27 cellular contexts compared by ENCODE assay signal in the genomic region with DNA sequence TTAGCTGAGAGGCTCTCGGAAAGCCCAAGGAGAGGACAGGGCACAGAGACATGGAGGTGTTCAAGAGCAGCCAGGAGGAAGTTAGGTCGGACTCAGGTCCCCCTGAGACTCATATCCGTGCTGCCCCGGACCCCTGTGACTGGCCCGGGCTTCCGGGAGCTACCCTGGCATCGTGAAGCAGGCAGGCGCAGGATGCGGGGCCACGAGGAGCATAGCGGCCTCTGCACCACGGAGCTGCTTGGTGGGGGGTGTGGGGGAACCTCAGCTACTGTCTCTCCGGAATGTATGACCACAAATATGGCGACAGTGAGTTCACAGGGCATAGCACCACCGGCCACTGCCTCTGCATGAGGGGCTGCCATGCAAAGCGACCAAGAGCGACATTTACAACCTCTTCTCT.
"Had no signal": no experiment of that assay in that cellular context is flagged by ENCODE, and none has a peak within 500 bp of the region (broad histone marks: within the 10 kb centered on the region; RNA-seq: fewer than 3 reads in every experiment).

No MANE protein-coding gene starts in this region.

- H3K4me3 Mint-ChIP-seq: naive thymus-derived CD4-positive, alpha-beta T cell; natural killer cell; nephron; stimulated activated effector memory CD8-positive, alpha-beta T cell treated with anti-CD3 and anti-CD28 coated beads, Interleukin-12 subunit alpha, Interleukin-12 subunit beta, amount 100 ng/mL, for 72 hours; stimulated activated naive B cell treated with anti-CD40 and anti-IgM and Interleukin-4, amounts not matched to agents 10 μg/mL and 1 μg/mL and 100 μg/mL, for 72 hours; stimulated activated naive CD8-positive, alpha-beta T cell treated with anti-CD3 and anti-CD28 coated beads, Interleukin-15, Interleukin-2, amounts not matched to agents 100 ng/mL and 50 ng/mL, for 24 hours had no signal

- H3K4me1 ChIP-seq: neural progenitor cell, prostate gland, right lobe of liver had no signal

- H3K27ac ChIP-seq: neural progenitor cell, neutrophil, prostate gland, right lobe of liver, sigmoid colon, stomach, thoracic aorta, thyroid gland, tibial nerve, upper lobe of left lung, vagina had no signal

- ATAC-seq: naive thymus-derived CD4-positive, alpha-beta T cell; natural killer cell; right cardiac atrium; right lobe of liver; stimulated activated effector memory CD8-positive, alpha-beta T cell treated with anti-CD3 and anti-CD28 coated beads, Interleukin-12 subunit alpha, Interleukin-12 subunit beta, amount 100 ng/mL, for 72 hours; stimulated activated naive B cell treated with anti-CD40 and anti-IgM and Interleukin-4, amounts not matched to agents 10 μg/mL and 1 μg/mL and 100 μg/mL, for 72 hours had no signal

- H3K4me1 Mint-ChIP-seq: natural killer cell, nephron had no signal

- H3K9ac ChIP-seq: neural progenitor cell had no signal

- H3K4me3 ChIP-seq: neural progenitor cell, pancreas, prostate gland, right lobe of liver, sigmoid colon, stomach, thoracic aorta, thyroid gland, tibial nerve, upper lobe of left lung, vagina had no signal

- DNase-seq: naive thymus-derived CD4-positive, alpha-beta T cell; natural killer cell; nucleus accumbens; right lobe of liver; sigmoid colon; small intestine; stimulated activated CD4-positive, alpha-beta T cell treated with anti-CD3 and anti-CD28 coated beads, Interleukin-15, amount 100 ng/mL, for 24 hours; stimulated activated CD4-positive, alpha-beta T cell treated with anti-CD3 and anti-CD28 coated beads, Interleukin-2, amount 100 ng/mL, for 24 hours; stimulated activated CD4-positive, alpha-beta T cell treated with anti-CD3 and anti-CD28 coated beads, Interleukin-2, amount 100 ng/mL, for 48 hours; stimulated activated CD4-positive, alpha-beta T cell treated with anti-CD3 and anti-CD28 coated beads, Interleukin-4, amount 100 ng/mL, for 24 hours; stimulated activated naive B cell treated with anti-CD40 and anti-IgM and Interleukin-4, amounts not matched to agents 10 μg/mL and 1 μg/mL and 100 μg/mL, for 72 hours; stimulated activated naive CD4-positive, alpha-beta T cell treated with Interleukin-2 at 50 U/mL for 16 hours; stomach; trophoblast cell had no signal

- H3K27me3 ChIP-seq: pancreas, right lobe of liver, sigmoid colon, stomach, thyroid gland, tibial nerve, upper lobe of left lung, vagina had no signal

- H3K36me3 ChIP-seq: neural progenitor cell, neutrophil, pancreas, prostate gland, right lobe of liver, sigmoid colon, stomach, thoracic aorta, thyroid gland, tibial nerve, upper lobe of left lung, vagina had no signal

- H3K4me2 ChIP-seq: neural progenitor cell had no signal

- H3K27ac Mint-ChIP-seq: naive thymus-derived CD4-positive, alpha-beta T cell; natural killer cell; nephron; neural progenitor cell; stimulated activated effector memory CD8-positive, alpha-beta T cell treated with anti-CD3 and anti-CD28 coated beads, Interleukin-12 subunit alpha, Interleukin-12 subunit beta, amount 100 ng/mL, for 72 hours; stimulated activated naive B cell treated with anti-CD40 and anti-IgM and Interleukin-4, amounts not matched to agents 10 μg/mL and 1 μg/mL and 100 μg/mL, for 72 hours; stimulated activated naive CD8-positive, alpha-beta T cell treated with anti-CD3 and anti-CD28 coated beads, Interleukin-15, Interleukin-2, amounts not matched to agents 100 ng/mL and 50 ng/mL, for 24 hours had no signal

- H3K36me3 Mint-ChIP-seq: naive thymus-derived CD4-positive, alpha-beta T cell; natural killer cell; neural progenitor cell; stimulated activated effector memory CD8-positive, alpha-beta T cell treated with anti-CD3 and anti-CD28 coated beads, Interleukin-12 subunit alpha, Interleukin-12 subunit beta, amount 100 ng/mL, for 72 hours; stimulated activated naive B cell treated with anti-CD40 and anti-IgM and Interleukin-4, amounts not matched to agents 10 μg/mL and 1 μg/mL and 100 μg/mL, for 72 hours had no signal

- H3K9me3 ChIP-seq: neutrophil, pancreas, prostate gland, right lobe of liver, sigmoid colon, stomach, thoracic aorta, thyroid gland, tibial nerve, upper lobe of left lung, vagina had no signal

- H2AFZ ChIP-seq: neural progenitor cell had no signal
